ENCODE assay signal across 1 cellular context in genomic region chr3:40961104-40961857, GRCh38.
TF ChIP-seq lines count a peak whose summit lies in the region.

No MANE protein-coding gene starts in this region.

TF ChIP-seq in K562, 482 proteins besides CTCF, POLR2A, EP300 and RAD21 (continued from another document):
- TF ChIP-seq ZNF347 (CRISPR knock-in tag; IDR thresholded peaks at IDR 0.05; ENCODE audit: low read depth), result no peak
- TF ChIP-seq, protein P1, sequence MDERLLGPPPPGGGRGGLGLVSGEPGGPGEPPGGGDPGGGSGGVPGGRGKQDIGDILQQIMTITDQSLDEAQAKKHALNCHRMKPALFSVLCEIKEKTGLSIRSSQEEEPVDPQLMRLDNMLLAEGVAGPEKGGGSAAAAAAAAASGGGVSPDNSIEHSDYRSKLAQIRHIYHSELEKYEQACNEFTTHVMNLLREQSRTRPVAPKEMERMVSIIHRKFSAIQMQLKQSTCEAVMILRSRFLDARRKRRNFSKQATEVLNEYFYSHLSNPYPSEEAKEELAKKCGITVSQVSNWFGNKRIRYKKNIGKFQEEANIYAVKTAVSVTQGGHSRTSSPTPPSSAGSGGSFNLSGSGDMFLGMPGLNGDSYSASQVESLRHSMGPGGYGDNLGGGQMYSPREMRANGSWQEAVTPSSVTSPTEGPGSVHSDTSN (CRISPR knock-in tag; IDR thresholded peaks at IDR 0.05; ENCODE audit: low read depth), result no peak
- TF ChIP-seq, protein P1 (tag; conservative IDR thresholded peaks at IDR 0.05; ENCODE audit: low read depth), result no peak
